35 cellular contexts compared by ENCODE assay signal in the genomic region with DNA sequence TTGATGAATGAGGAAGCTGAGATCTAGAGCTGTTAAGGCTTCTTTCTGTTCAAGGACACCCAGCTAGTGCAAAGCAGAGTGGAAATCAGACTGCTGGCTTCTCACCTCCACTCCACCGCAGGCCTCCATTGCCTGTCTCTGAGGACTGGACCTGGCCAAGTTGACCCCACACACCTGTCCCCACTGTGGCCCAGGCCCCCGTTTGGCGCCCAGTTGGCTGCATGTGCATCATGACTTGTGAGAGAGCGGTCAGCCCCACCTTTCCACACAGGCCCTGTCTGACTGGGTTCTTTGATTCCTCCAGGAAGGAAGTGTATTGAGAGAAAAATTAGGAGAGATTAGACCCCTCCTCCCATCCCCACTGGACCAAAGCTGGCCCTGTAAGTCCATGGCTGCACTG.
"Had no signal": no experiment of that assay in that cellular context is flagged by ENCODE, and none has a peak within 500 bp of the region (broad histone marks: within the 10 kb centered on the region; RNA-seq: fewer than 3 reads in every experiment).

No MANE protein-coding gene starts in this region.

- H3K9me3 ChIP-seq: ascending aorta, body of pancreas, breast epithelium had no signal

- H3K36me3 ChIP-seq: adrenal gland, ascending aorta, brain microvascular endothelial cell, breast epithelium, cardiac muscle cell had no signal

- H3K27ac ChIP-seq: adrenal gland, ascending aorta, body of pancreas, brain microvascular endothelial cell, breast epithelium, cardiac muscle cell had no signal

- H3K4me3 ChIP-seq: adrenal gland, ascending aorta, body of pancreas, breast epithelium, cardiac muscle cell had no signal

- DNase-seq: activated effector memory CD4-positive, alpha-beta T cell treated with anti-CD3 and anti-CD28 coated beads, Interleukin-2, amount 50 U/mL, for 16 hours; activated effector memory CD4-positive, alpha-beta T cell treated with Interleukin-2 at 50 U/mL for 16 hours; activated gamma-delta T cell; activated gamma-delta T cell treated with Interleukin-2 at 50 U/mL for 16 hours; activated naive CD4-positive, alpha-beta T cell; activated naive CD4-positive, alpha-beta T cell treated with anti-CD3 and anti-CD28 coated beads for 36 hours; activated naive CD4-positive, alpha-beta T cell treated with anti-CD3 and anti-CD28 coated beads, Interleukin-2, amount 10 ng/mL, durations not matched to agents 7 days and 5 days; activated naive CD4-positive, alpha-beta T cell treated with anti-CD3 and anti-CD28 coated beads, Interleukin-2, amount 50 U/mL, for 16 hours; activated naive CD4-positive, alpha-beta T cell treated with Interleukin-2 at 50 U/mL for 16 hours; activated naive CD8-positive, alpha-beta T cell treated with anti-CD3 and anti-CD28 coated beads for 36 hours; activated naive CD8-positive, alpha-beta T cell treated with anti-CD3 and anti-CD28 coated beads, Interleukin-2, amount 10 ng/mL, durations not matched to agents 7 days and 5 days; activated naive CD8-positive, alpha-beta T cell treated with anti-CD3 and anti-CD28 coated beads, Interleukin-2, amount 50 U/mL, for 24 hours; activated T-cell treated with anti-CD3 and anti-CD28 coated beads for 4 hours; activated T-cell treated with anti-CD3 and anti-CD28 coated beads, Interleukin-2, amount 50 U/mL, for 1 hour; activated T-cell treated with anti-CD3 and anti-CD28 coated beads, Interleukin-2, amount 50 U/mL, for 24 hours; activated T-cell treated with anti-CD3 and anti-CD28 coated beads, Interleukin-2, amount 50 U/mL, for 4 hours; activated T-cell treated with anti-CD3 and anti-CD28 coated beads, Interleukin-2, amount 50 U/mL, for 48 hours; activated T-cell treated with anti-CD3 and anti-CD28 coated beads, Interleukin-2, amount 50 U/mL, for 72 hours; adrenal gland; amniotic stem cell; amygdala; anterior cingulate cortex; aorta; body of pancreas; brain microvascular endothelial cell; caudate nucleus; central memory CD4-positive, alpha-beta T cell; cerebellar nuclear complex had no signal

- FAIRE-seq: astrocyte, bronchial epithelial cell had no signal

- ATAC-seq: activated naive CD4-positive, alpha-beta T cell treated with anti-CD3 and anti-CD28 coated beads, Interleukin-2, amount 50 U/mL, for 72 hours; activated naive CD8-positive, alpha-beta T cell treated with anti-CD3 and anti-CD28 coated beads, Interleukin-2, amount 50 U/mL, for 24 hours; activated T-cell treated with anti-CD3 and anti-CD28 coated beads, Interleukin-2, amount 50 U/mL, for 4 hours; activated T-cell treated with anti-CD3 and anti-CD28 coated beads, Interleukin-2, amount 50 U/mL, for 72 hours; activated T-helper 17 cell treated with anti-CD3 and anti-CD28 coated beads, Interleukin-2, amount 50 U/mL, for 72 hours; body of pancreas had no signal

- H3K27me3 ChIP-seq: adrenal gland, ascending aorta, body of pancreas, brain microvascular endothelial cell, breast epithelium had no signal

- H3K4me1 ChIP-seq: ascending aorta, body of pancreas, breast epithelium had no signal
